Comparison of ENCODE assay signal across 17 cellular contexts in genomic region chr20:19322061-19322985, GRCh38.
"Had no signal": no experiment of that assay in that cellular context is flagged by ENCODE, and none has a peak within 500 bp of the region (broad histone marks: within the 10 kb centered on the region; RNA-seq: fewer than 3 reads in every experiment).

No MANE protein-coding gene starts in this region.

- H3K27ac ChIP-seq: PC-9, Peyer's patch had no signal

- H3K4me3 ChIP-seq: PC-9, Peyer's patch had no signal

- H3K36me3 ChIP-seq: Peyer's patch had no signal

- H2AFZ ChIP-seq: PC-9 had no signal

- H3K4me2 ChIP-seq: PC-9 had no signal

- H3K9me3 ChIP-seq: Peyer's patch had no signal

- H3K27me3 ChIP-seq: Peyer's patch had no signal

- H3K4me1 ChIP-seq: Peyer's patch had no signal

- DNase-seq: KBM-7, MM.1S, NCI-H1092 treated with DMSO at 0.1 percent for 48 hours, NCI-H1436, NCI-H187, NCI-H2029, NCI-H2081 treated with DMSO at 0.1 percent for 48 hours, NCI-H2171, NCI-H226, NCI-H446, NCI-H510A, NCI-H524 treated with DMSO at 0.1 percent for 48 hours, PC-9, Peyer's patch, RPMI8226, SHP77, T-helper 1 cell had no signal
